Comparison of ENCODE assay signal across 8 cellular contexts in genomic region chrX:1451251-1451675, GRCh38. TPM values are rescaled to one million over a fixed set of nuclear protein-coding genes. Genes with fewer than 3 reads are reported as not detected.
A peak's percentile ranks its signal among the peaks of the same experiment; 100 is the strongest.
DNase-seq lines count a peak whose midpoint lies in the region; TF ChIP-seq lines count a peak whose summit lies in the region.

No MANE protein-coding gene starts in this region.

- no peak overlapping the region for H3K27ac Mint-ChIP-seq in activated T-helper 2 cell treated with anti-CD3 and anti-CD28 coated beads, Interferon-gamma antibody, Interleukin-2, Interleukin-4, amounts not matched to agents 10 μg/mL and 5 μg/mL and 100 μg/mL, durations not matched to agents 14 hours and 24 hours and 36 hours

- H2AFZ ChIP-seq in mesenchymal stem cell (ENCODE audit: low read depth, low read length): no peak overlapping the region

- H3K4me1 ChIP-seq in A673 (ENCODE audit: insufficient read depth, low read length, poor library complexity, severe bottlenecking) (no peaks in the 10 kb centered on the region), mesenchymal stem cell (ENCODE audit: control insufficient read depth, insufficient read depth, low read depth, low read length) (peaks cover 23% of the 10 kb centered on the region)

- H2BK12ac ChIP-seq in mesenchymal stem cell (ENCODE audit: low read length in 2 of 2): no peak overlapping the region

- CTCF ChIA-PET in A673 (lab: Charles Lee): no interaction called here

- H3K4ac ChIP-seq in mesenchymal stem cell (ENCODE audit: low read depth in 1 of 2, low read length in 2 of 2): no peak overlapping the region

- H4K91ac ChIP-seq in mesenchymal stem cell (ENCODE audit: low read length): no peak overlapping the region

- H3K27ac ChIP-seq in A673 (ENCODE audit: low read depth, low read length, poor library complexity, severe bottlenecking): no peak overlapping the region
- no peak overlapping the region for H3K27ac ChIP-seq in mesenchymal stem cell (ENCODE audit: low read length, poor library complexity, severe bottlenecking)

- H3K36me3 ChIP-seq in A673 (ENCODE audit: insufficient read depth, low read length, poor library complexity, severe bottlenecking) (no peaks in the 10 kb centered on the region), mesenchymal stem cell (ENCODE audit: control insufficient read depth in 1 of 2, insufficient read depth in 2 of 2, low read depth in 1 of 2, low read length in 2 of 2) (peaks cover 5 to 10% of the 10 kb centered on the region in 2 experiments)

- H3K18ac ChIP-seq in mesenchymal stem cell (ENCODE audit: low read depth in 1 of 2, low read length in 2 of 2): no peak overlapping the region

- H2BK120ac ChIP-seq in mesenchymal stem cell (ENCODE audit: low read depth, low read length): no peak overlapping the region

- DNase-seq in A673 (ENCODE audit: low spot score) (no peak), GM12865 (ENCODE audit: low read depth) (no peak), mesenchymal stem cell (no peak), NCI-H1105 (lab: John Stamatoyannopoulos, UW) (no peak), DMS114 treated with DMSO at 0.1 percent for 48 hours (lab: John Stamatoyannopoulos, UW; ENCODE audit: unreplicated experiment) (no peak), iPS-NIHi7 (ENCODE audit: extremely low spot score) (no peak), COLO668 (lab: John Stamatoyannopoulos, UW; ENCODE audit: unreplicated experiment) (no peak)
- DNase-seq in activated T-helper 2 cell treated with anti-CD3 and anti-CD28 coated beads, Interferon-gamma antibody, Interleukin-2, Interleukin-4, amounts not matched to agents 10 μg/mL and 5 μg/mL and 100 μg/mL, durations not matched to agents 14 hours and 24 hours and 36 hours (ENCODE audit: low spot score): peak; percentile 8

- intact Hi-C loops in A673 (cut with micrococcal nuclease; ENCODE audit: unreplicated experiment): loop anchor here (5.0 to 10.0 kb wide), 3 partner anchors 194 to 1144 kb away; no protein-coding TSS in a partner anchor
- intact Hi-C loops in activated T-helper 2 cell treated with anti-CD3 and anti-CD28 coated beads, Interferon-gamma antibody, Interleukin-2, Interleukin-4, amounts not matched to agents 10 μg/mL and 5 μg/mL and 100 μg/mL, durations not matched to agents 14 hours and 24 hours and 36 hours (cut with micrococcal nuclease): loop anchor here (10.0 kb wide), 2 partner anchors 1054 to 1154 kb away; partner anchors contain the start of genes DHRSX and ZBED1

- peak overlapping the region; percentile 90 for H3K4me3 Mint-ChIP-seq in activated T-helper 2 cell treated with anti-CD3 and anti-CD28 coated beads, Interferon-gamma antibody, Interleukin-2, Interleukin-4, amounts not matched to agents 10 μg/mL and 5 μg/mL and 100 μg/mL, durations not matched to agents 14 hours and 24 hours and 36 hours (ENCODE audit: low read depth)

- H3K4me2 ChIP-seq in mesenchymal stem cell (ENCODE audit: low read length, poor library complexity, severe bottlenecking): peak overlapping the region; percentile 95

- BruUV-seq in A673 (replicated peaks; lab: Mats Ljungman, UMichigan): no TSS peak

- H2AK5ac ChIP-seq in mesenchymal stem cell (ENCODE audit: low read length, severe bottlenecking): peak overlapping the region; percentile 69

- H3K4me3 ChIP-seq in A673 (ENCODE audit: low read depth, low read length, poor library complexity, severe bottlenecking) (peak overlapping the region; percentile 97), GM12865 (ENCODE audit: low read depth, low read length) (peak overlapping the region; percentile 87), mesenchymal stem cell (ENCODE audit: insufficient read depth in 1 of 2, low read depth in 1 of 2, low read length in 2 of 2) (peak overlapping the region in 1 of 2 experiments; percentile 88)

- POLR2A ChIA-PET in A673 (lab: Charles Lee; ENCODE audit: low non-redundant PET): no interaction called here

- no peaks in the 10 kb centered on the region for H3K27me3 Mint-ChIP-seq in activated T-helper 2 cell treated with anti-CD3 and anti-CD28 coated beads, Interferon-gamma antibody, Interleukin-2, Interleukin-4, amounts not matched to agents 10 μg/mL and 5 μg/mL and 100 μg/mL, durations not matched to agents 14 hours and 24 hours and 36 hours (ENCODE audit: low read depth)

- H4K8ac ChIP-seq in mesenchymal stem cell (ENCODE audit: low read length): peak overlapping the region; percentile 42

- 94% methylated on average over 6 of the region's 6 CpGs for WGBS in mesenchymal stem cell

- peak overlapping the region; percentile 78 for H2BK15ac ChIP-seq in mesenchymal stem cell (ENCODE audit: low read depth, poor library complexity, severe bottlenecking)

- no peak overlapping the region for H3K14ac ChIP-seq in mesenchymal stem cell (ENCODE audit: low read length in 2 of 2)

- peaks cover 37% of the 10 kb centered on the region for H3K36me3 Mint-ChIP-seq in activated T-helper 2 cell treated with anti-CD3 and anti-CD28 coated beads, Interferon-gamma antibody, Interleukin-2, Interleukin-4, amounts not matched to agents 10 μg/mL and 5 μg/mL and 100 μg/mL, durations not matched to agents 14 hours and 24 hours and 36 hours (ENCODE audit: low read depth)

- H3K9ac ChIP-seq in mesenchymal stem cell (ENCODE audit: low read length): peak overlapping the region; percentile 93

- H3K23ac ChIP-seq in mesenchymal stem cell (ENCODE audit: low read length in 2 of 2): no peak overlapping the region

- peaks cover 34% of the 10 kb centered on the region for H3K79me1 ChIP-seq in mesenchymal stem cell (replicated peaks; ENCODE audit: low read length, poor library complexity, severe bottlenecking)

- H3K9me3 ChIP-seq in A673 (ENCODE audit: low read depth, low read length, poor library complexity, severe bottlenecking) (no peaks in the 10 kb centered on the region), mesenchymal stem cell (ENCODE audit: control insufficient read depth, low read length) (no peaks in the 10 kb centered on the region)

- peaks cover 33% of the 10 kb centered on the region for H3K9me3 Mint-ChIP-seq in activated T-helper 2 cell treated with anti-CD3 and anti-CD28 coated beads, Interferon-gamma antibody, Interleukin-2, Interleukin-4, amounts not matched to agents 10 μg/mL and 5 μg/mL and 100 μg/mL, durations not matched to agents 14 hours and 24 hours and 36 hours

- peaks cover 9% of the 10 kb centered on the region for H3K4me1 Mint-ChIP-seq in activated T-helper 2 cell treated with anti-CD3 and anti-CD28 coated beads, Interferon-gamma antibody, Interleukin-2, Interleukin-4, amounts not matched to agents 10 μg/mL and 5 μg/mL and 100 μg/mL, durations not matched to agents 14 hours and 24 hours and 36 hours (ENCODE audit: low read depth)

- H2BK5ac ChIP-seq in mesenchymal stem cell (ENCODE audit: low read depth, low read length, poor library complexity, severe bottlenecking): no peak overlapping the region

- TF ChIP-seq CTCF in A673 (conservative IDR thresholded peaks at IDR 0.05; ENCODE audit: low read depth, low read length) (no peak), GM12865 (IDR thresholded peaks at IDR 0.05; ENCODE audit: insufficient read depth, low read depth, low read length, missing control alignments) (no peak)

- H3K27me3 ChIP-seq in A673 (replicated peaks; ENCODE audit: insufficient read depth, low read depth, low read length, poor library complexity): no peaks in the 10 kb centered on the region
- peaks cover 6% of the 10 kb centered on the region in 2 experiments for H3K27me3 ChIP-seq in mesenchymal stem cell (ENCODE audit: control insufficient read depth in 1 of 2, insufficient read depth in 1 of 2, low read length in 2 of 2)

RNA-seq across cellular contexts. Expression of gene ASMTL, which starts 1.4 kb away (rescaled TPM):
- 24.9 and 33.5 TPM in 2 replicates for total RNA-seq in A673 (2021)
- 41.8 and 42.6 TPM in 2 replicates for total RNA-seq in activated T-helper 2 cell treated with anti-CD3 and anti-CD28 coated beads, Interferon-gamma antibody, Interleukin-2, Interleukin-4, amounts not matched to agents 10 μg/mL and 5 μg/mL and 100 μg/mL, durations not matched to agents 14 hours and 24 hours and 36 hours
- 21.6 TPM for polyA plus RNA-seq in mesenchymal stem cell (2013, experiment 1 of 2)
- polyA plus RNA-seq in mesenchymal stem cell (2013, experiment 2 of 2): 21.5 TPM

RNA-seq across cellular contexts. Expression of gene SLC25A6, which starts 59.4 kb away (rescaled TPM):
- total RNA-seq in A673 (2021): 423 and 432 TPM in 2 replicates
- 318 and 325 TPM in 2 replicates for total RNA-seq in activated T-helper 2 cell treated with anti-CD3 and anti-CD28 coated beads, Interferon-gamma antibody, Interleukin-2, Interleukin-4, amounts not matched to agents 10 μg/mL and 5 μg/mL and 100 μg/mL, durations not matched to agents 14 hours and 24 hours and 36 hours
- polyA plus RNA-seq in mesenchymal stem cell (2013, experiment 1 of 2): 554 TPM
- polyA plus RNA-seq in mesenchymal stem cell (2013, experiment 2 of 2): 544 TPM
